ENCODE assay signal across 8 cellular contexts in the genomic region with DNA sequence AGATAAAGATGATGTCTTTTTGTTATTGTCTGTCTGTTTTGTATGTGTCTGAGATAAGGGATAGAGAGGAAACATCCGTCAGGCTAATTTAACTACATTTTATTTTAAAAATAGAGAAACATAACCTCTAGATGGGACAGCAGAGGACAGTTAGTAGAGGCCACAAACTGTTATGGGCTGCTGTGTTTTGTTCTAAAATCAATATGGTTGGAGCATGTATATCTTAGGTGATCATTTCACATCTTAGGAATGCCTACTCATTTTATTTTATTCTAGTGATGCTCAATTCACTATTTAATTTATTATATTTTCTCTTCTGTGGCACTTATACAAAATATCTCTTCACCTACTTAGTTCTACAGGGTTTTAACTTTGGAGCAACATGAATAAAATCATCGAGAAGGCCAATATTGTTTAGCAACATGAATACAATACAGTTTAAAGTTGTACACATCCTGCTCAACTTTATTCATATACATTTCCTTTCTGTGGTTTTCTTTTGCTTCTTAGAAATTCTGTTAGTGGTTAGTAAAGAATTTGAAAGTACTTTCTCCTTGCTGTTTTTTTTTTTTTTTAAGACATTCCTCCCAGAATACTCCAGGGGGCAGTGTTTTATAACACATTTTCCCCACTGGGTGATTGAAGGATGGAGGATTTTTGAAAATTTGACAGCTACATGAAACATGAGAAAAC.
DNase-seq lines count a peak whose midpoint lies in the region; ATAC-seq and TF ChIP-seq lines count a peak whose summit lies in the region.

No MANE protein-coding gene starts in this region.

- no peak overlapping the region for H3K4me3 ChIP-seq in AG10803 (ENCODE audit: low read length)
- H3K4me3 ChIP-seq in GM12865 (ENCODE audit: low read depth, low read length) = no peak overlapping the region
- no peak overlapping the region for H3K4me3 ChIP-seq in spleen

- WGBS in spleen, 5 donors = 45 to 55% (median 49%) methylated on average over 2 of the region's 2 CpGs

- ATAC-seq in HG03196 (IDR thresholded peaks at IDR 0.05; ENCODE audit: unreplicated experiment) = peak; percentile 60
- ATAC-seq in foreskin keratinocyte = peak; percentile 41
- ATAC-seq in omental fat pad (ENCODE audit: low FRiP score) = no peak

- no peak for TF ChIP-seq POLR2A in spleen (IDR thresholded peaks at IDR 0.05)

- TF ChIP-seq CTCF in AG10803 (conservative IDR thresholded peaks at IDR 0.05; ENCODE audit: low read length) = peak; percentile 79
- peak; percentile 31 for TF ChIP-seq CTCF in GM12865 (IDR thresholded peaks at IDR 0.05; ENCODE audit: insufficient read depth, low read depth, low read length, missing control alignments)
- TF ChIP-seq CTCF in foreskin keratinocyte (conservative IDR thresholded peaks at IDR 0.05) = peak; percentile 73
- TF ChIP-seq CTCF in spleen (IDR thresholded peaks at IDR 0.05 in 8 of 11, conservative IDR thresholded peaks at IDR 0.05 in 3 of 11) = peak in 9 of 11 experiments; percentile 17 to 63 (median 46)
- TF ChIP-seq CTCF in omental fat pad (IDR thresholded peaks at IDR 0.05) = no peak

- H3K9me3 ChIP-seq in spleen = no peaks in the 10 kb centered on the region

- H3K4me1 ChIP-seq in foreskin keratinocyte = peaks cover 5% of the 10 kb centered on the region
- peaks cover 0 to 6% (median 0%) of the 10 kb centered on the region in 6 donors for H3K4me1 ChIP-seq in spleen

- intact Hi-C loops in spleen (cut with DNase I; ENCODE audit: low total_unique reads) = no loop called here

- H3K27ac ChIP-seq in foreskin keratinocyte (no peak overlapping the region), spleen (no peak overlapping the region)

- DNase-seq in AG10803 (ENCODE audit: low read depth) (peak; percentile 56), GM12865 (ENCODE audit: low read depth) (peak; percentile 32), SW480 (ENCODE audit: low spot score) (peak; percentile 8), foreskin keratinocyte (peak; percentile 26 to 45), spleen (no peak), omental fat pad (ENCODE audit: low spot score) (no peak)
- no peak for DNase-seq in activated CD8-positive, alpha-beta memory T cell treated with anti-CD3 and anti-CD28 coated beads for 24 hours

- peaks cover 11% of the 10 kb centered on the region for H3K27me3 ChIP-seq in foreskin keratinocyte
- no peaks in the 10 kb centered on the region for H3K27me3 ChIP-seq in spleen (replicated peaks in 1 of 7)

- no peaks in the 10 kb centered on the region for H3K36me3 ChIP-seq in spleen

Comparison
In these comparisons a context has a peak if more than half of its experiments do, and no peak if none do; other contexts are left out.
1. DNase-seq: peak in AG10803 (single experiment), GM12865 (single experiment), SW480 (single experiment) and foreskin keratinocyte (2 of 2); none in spleen (single experiment), omental fat pad (single experiment) and activated CD8-positive, alpha-beta memory T cell treated with anti-CD3 and anti-CD28 coated beads for 24 hours (single experiment).
2. CTCF ChIP-seq: peak in AG10803 (single experiment), GM12865 (single experiment), foreskin keratinocyte (single experiment) and spleen (9 of 11); none in omental fat pad (0 of 3).